Comparison of ENCODE assay signal across 38 cellular contexts in genomic region chr10:7056216-7056615, GRCh38.
"Had no signal": no experiment of that assay in that cellular context is flagged by ENCODE, and none has a peak within 500 bp of the region (broad histone marks: within the 10 kb centered on the region; RNA-seq: fewer than 3 reads in every experiment).

No MANE protein-coding gene starts in this region.

- DNase-seq: activated B cell treated with CpG ODN at 0.5 μM for 24 hours; activated CD4-positive, alpha-beta T cell treated with anti-CD3 and anti-CD28 coated beads for 48 hours; activated CD4-positive, alpha-beta T cell treated with anti-CD3 and anti-CD28 coated beads, Interleukin-2, amount 50 U/mL, for 1 hour; activated CD4-positive, alpha-beta T cell treated with anti-CD3 and anti-CD28 coated beads, Interleukin-2, amount 50 U/mL, for 48 hours; activated CD8-positive, alpha-beta memory T cell treated with anti-CD3 and anti-CD28 coated beads, Interleukin-2, amount 10 ng/mL, durations not matched to agents 7 days and 5 days; activated CD8-positive, alpha-beta memory T cell treated with anti-CD3 and anti-CD28 coated beads, Interleukin-2, amount 50 U/mL, for 4 hours; activated CD8-positive, alpha-beta T cell treated with anti-CD3 and anti-CD28 coated beads, Interleukin-2, amount 10 ng/mL, durations not matched to agents 7 days and 5 days; activated effector memory CD4-positive, alpha-beta T cell treated with anti-CD3 and anti-CD28 coated beads, Interleukin-2, amount 50 U/mL, for 16 hours; activated naive CD4-positive, alpha-beta T cell treated with anti-CD3 and anti-CD28 coated beads for 36 hours; activated naive CD8-positive, alpha-beta T cell treated with anti-CD3 and anti-CD28 coated beads for 36 hours; activated naive CD8-positive, alpha-beta T cell treated with anti-CD3 and anti-CD28 coated beads, Interleukin-2, amount 50 U/mL, for 24 hours; activated T-cell treated with anti-CD3 and anti-CD28 coated beads, Interleukin-2, amount 50 U/mL, for 1 hour; activated T-cell treated with anti-CD3 and anti-CD28 coated beads, Interleukin-2, amount 50 U/mL, for 48 hours; adrenal gland; amygdala; central memory CD4-positive, alpha-beta T cell; cerebellar nuclear complex; colonic mucosa; effector CD4-positive, alpha-beta T cell; effector memory CD8-positive, alpha-beta T cell; erythroblast; foreskin keratinocyte; gastrocnemius medialis; T-helper 1 cell; T-helper 17 cell; T1000; WERI-Rb-1 had no signal

- H3K9me3 Mint-ChIP-seq: activated B cell treated with CpG ODN at 0.5 μM for 24 hours; activated naive CD4-positive, alpha-beta T cell treated with anti-CD3 and anti-CD28 coated beads for 36 hours; activated naive CD4-positive, alpha-beta T cell treated with anti-CD3 and anti-CD28 coated beads, Interleukin-2, amount 50 U/mL, for 24 hours; activated naive CD8-positive, alpha-beta T cell treated with anti-CD3 and anti-CD28 coated beads, Interleukin-2, amount 50 U/mL, for 24 hours; activated T-helper 2 cell treated with anti-CD3 and anti-CD28 coated beads, Interferon-gamma antibody, Interleukin-2, Interleukin-4, amounts not matched to agents 10 μg/mL and 5 μg/mL and 100 μg/mL, durations not matched to agents 14 hours and 24 hours and 36 hours; dendritic cell treated with granulocyte-macrophage colony-stimulating factor and Interleukin-4, amounts not matched to agents 40 ng/mL and 50 ng/mL, for 4 days; effector memory CD8-positive, alpha-beta T cell; T-helper 2 cell treated with Interferon-gamma antibody and Interleukin-4, amounts not matched to agents 5 μg/mL and 100 μg/mL, for 36 hours had no signal

- ATAC-seq: activated CD4-positive, CD25-positive, alpha-beta regulatory T cell treated with anti-CD3 and anti-CD28 coated beads, Interleukin-2, amount 50 U/mL, for 24 hours; activated CD8-positive, alpha-beta memory T cell treated with anti-CD3 and anti-CD28 coated beads, Interleukin-2, amount 10 ng/mL, durations not matched to agents 7 days and 5 days; activated CD8-positive, alpha-beta T cell treated with anti-CD3 and anti-CD28 coated beads, Interleukin-2, amount 10 ng/mL, durations not matched to agents 7 days and 5 days; activated naive CD8-positive, alpha-beta T cell treated with anti-CD3 and anti-CD28 coated beads, Interleukin-2, amount 50 U/mL, for 24 hours; effector memory CD8-positive, alpha-beta T cell; foreskin keratinocyte; gastrocnemius medialis; T-helper 17 cell had no signal

- H3K4me3 Mint-ChIP-seq: activated B cell treated with CpG ODN at 0.5 μM for 24 hours; activated CD8-positive, alpha-beta memory T cell treated with anti-CD3 and anti-CD28 coated beads, Interleukin-2, amount 10 ng/mL, durations not matched to agents 7 days and 5 days; activated CD8-positive, alpha-beta T cell treated with anti-CD3 and anti-CD28 coated beads, Interleukin-2, amount 10 ng/mL, durations not matched to agents 7 days and 5 days; activated naive CD4-positive, alpha-beta T cell treated with anti-CD3 and anti-CD28 coated beads for 36 hours; activated naive CD4-positive, alpha-beta T cell treated with anti-CD3 and anti-CD28 coated beads, Interleukin-2, amount 50 U/mL, for 24 hours; activated naive CD8-positive, alpha-beta T cell treated with anti-CD3 and anti-CD28 coated beads for 36 hours; activated naive CD8-positive, alpha-beta T cell treated with anti-CD3 and anti-CD28 coated beads, Interleukin-2, amount 50 U/mL, for 24 hours; activated T-helper 1 cell treated with anti-CD3 and anti-CD28 coated beads, Interleukin-12 subunit alpha, Interleukin-12 subunit beta, Interleukin-2, Interleukin-4 antibody, amounts not matched to agents 30 ng/mL and 10 ng/mL and 1 ng/mL, durations not matched to agents 14 hours and 24 hours and 36 hours; brain; dendritic cell treated with granulocyte-macrophage colony-stimulating factor and Interleukin-4, amounts not matched to agents 40 ng/mL and 50 ng/mL, for 4 days; effector memory CD8-positive, alpha-beta T cell; T-helper 17 cell; T-helper 2 cell treated with Interferon-gamma antibody and Interleukin-4, amounts not matched to agents 5 μg/mL and 100 μg/mL, for 36 hours had no signal

- H3K36me3 Mint-ChIP-seq: activated naive CD8-positive, alpha-beta T cell treated with anti-CD3 and anti-CD28 coated beads for 36 hours had no signal

- H3K27ac ChIP-seq: adrenal gland, ascending aorta, breast epithelium, cardiac muscle cell, colonic mucosa, esophagus muscularis mucosa, foreskin keratinocyte, gastrocnemius medialis, WERI-Rb-1 had no signal

- H3K4me3 ChIP-seq: adrenal gland, ascending aorta, breast epithelium, cardiac muscle cell, colonic mucosa, esophagus muscularis mucosa, gastrocnemius medialis had no signal

- H3K27me3 ChIP-seq: adrenal gland, ascending aorta, breast epithelium, cardiac muscle cell, colonic mucosa, esophagus muscularis mucosa, foreskin keratinocyte, gastrocnemius medialis had no signal

- H3K27me3 Mint-ChIP-seq: activated CD8-positive, alpha-beta memory T cell treated with anti-CD3 and anti-CD28 coated beads, Interleukin-2, amount 10 ng/mL, durations not matched to agents 7 days and 5 days; activated naive CD4-positive, alpha-beta T cell treated with anti-CD3 and anti-CD28 coated beads, Interleukin-2, amount 50 U/mL, for 24 hours; activated naive CD8-positive, alpha-beta T cell treated with anti-CD3 and anti-CD28 coated beads, Interleukin-2, amount 50 U/mL, for 24 hours; brain; dendritic cell treated with granulocyte-macrophage colony-stimulating factor and Interleukin-4, amounts not matched to agents 40 ng/mL and 50 ng/mL, for 4 days; effector memory CD8-positive, alpha-beta T cell; T-helper 17 cell had no signal

- H3K27ac Mint-ChIP-seq: activated B cell treated with CpG ODN at 0.5 μM for 24 hours; activated CD8-positive, alpha-beta memory T cell treated with anti-CD3 and anti-CD28 coated beads, Interleukin-2, amount 10 ng/mL, durations not matched to agents 7 days and 5 days; activated CD8-positive, alpha-beta T cell treated with anti-CD3 and anti-CD28 coated beads, Interleukin-2, amount 10 ng/mL, durations not matched to agents 7 days and 5 days; activated naive CD4-positive, alpha-beta T cell treated with anti-CD3 and anti-CD28 coated beads for 36 hours; activated naive CD4-positive, alpha-beta T cell treated with anti-CD3 and anti-CD28 coated beads, Interleukin-2, amount 50 U/mL, for 24 hours; activated naive CD8-positive, alpha-beta T cell treated with anti-CD3 and anti-CD28 coated beads for 36 hours; activated naive CD8-positive, alpha-beta T cell treated with anti-CD3 and anti-CD28 coated beads, Interleukin-2, amount 50 U/mL, for 24 hours; activated T-helper 1 cell treated with anti-CD3 and anti-CD28 coated beads, Interleukin-12 subunit alpha, Interleukin-12 subunit beta, Interleukin-2, Interleukin-4 antibody, amounts not matched to agents 30 ng/mL and 10 ng/mL and 1 ng/mL, durations not matched to agents 14 hours and 24 hours and 36 hours; activated T-helper 2 cell treated with anti-CD3 and anti-CD28 coated beads, Interferon-gamma antibody, Interleukin-2, Interleukin-4, amounts not matched to agents 10 μg/mL and 5 μg/mL and 100 μg/mL, durations not matched to agents 14 hours and 24 hours and 36 hours; brain; dendritic cell treated with granulocyte-macrophage colony-stimulating factor and Interleukin-4, amounts not matched to agents 40 ng/mL and 50 ng/mL, for 4 days; effector memory CD8-positive, alpha-beta T cell; T-helper 17 cell; T-helper 2 cell treated with Interferon-gamma antibody and Interleukin-4, amounts not matched to agents 5 μg/mL and 100 μg/mL, for 36 hours had no signal

- H3K4me1 Mint-ChIP-seq: activated B cell treated with CpG ODN at 0.5 μM for 24 hours; activated CD8-positive, alpha-beta memory T cell treated with anti-CD3 and anti-CD28 coated beads, Interleukin-2, amount 10 ng/mL, durations not matched to agents 7 days and 5 days; activated naive CD4-positive, alpha-beta T cell treated with anti-CD3 and anti-CD28 coated beads, Interleukin-2, amount 50 U/mL, for 24 hours; activated naive CD8-positive, alpha-beta T cell treated with anti-CD3 and anti-CD28 coated beads for 36 hours; activated naive CD8-positive, alpha-beta T cell treated with anti-CD3 and anti-CD28 coated beads, Interleukin-2, amount 50 U/mL, for 24 hours; brain had no signal
